ENCODE assay signal across 17 cellular contexts in the genomic region with DNA sequence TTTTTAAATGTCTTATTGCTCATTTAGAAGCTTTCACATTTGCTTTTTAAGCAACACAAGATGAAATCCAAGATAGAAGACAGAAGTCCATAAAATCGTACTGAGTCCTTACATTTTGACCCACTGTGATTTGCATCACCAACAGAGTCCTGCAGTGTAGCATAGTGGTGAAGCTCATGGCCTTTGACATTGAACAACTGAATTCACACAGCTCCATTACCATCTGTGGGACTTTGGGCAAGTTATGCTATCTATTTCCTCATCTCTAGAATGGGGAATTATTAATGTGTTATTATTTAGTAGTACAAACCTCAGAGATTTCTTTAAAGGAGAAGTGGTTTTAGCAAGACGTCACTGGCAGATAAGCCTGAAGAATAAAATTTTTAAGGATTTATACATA. TPM values are rescaled to one million over a fixed set of nuclear protein-coding genes. Genes with fewer than 3 reads are reported as not detected.
DNase-seq lines count a peak whose midpoint lies in the region; ATAC-seq and TF ChIP-seq lines count a peak whose summit lies in the region.
"Had no signal": no experiment of that assay in that cellular context is flagged by ENCODE, and none has a peak within 500 bp of the region (broad histone marks: within the 10 kb centered on the region; RNA-seq: fewer than 3 reads in every experiment).

No MANE protein-coding gene starts in this region.

- no TSS peak for BruUV-seq in Calu3 (replicated peaks; lab: Mats Ljungman, UMichigan)

- no peak for ATAC-seq in activated CD4-positive, alpha-beta T cell treated with anti-CD3 and anti-CD28 coated beads for 36 hours
- no peak for ATAC-seq in activated T-helper 17 cell treated with anti-CD3 and anti-CD28 coated beads, Interleukin-2, amount 50 U/mL, for 72 hours (replicated peaks)
- no peak for ATAC-seq in HG02973 (IDR thresholded peaks at IDR 0.05; ENCODE audit: unreplicated experiment)
- ATAC-seq: left lung had no signal

- H3K9me3 ChIP-seq in mucosa of rectum (ENCODE audit: control insufficient read depth in 2 of 2, low read length in 2 of 2) = no peaks in the 10 kb centered on the region
- H3K9me3 ChIP-seq: left lung had no signal

- TF ChIP-seq POLR2A in erythroblast (IDR thresholded peaks at IDR 0.05; ENCODE audit: low read length) = no peak

- peak overlapping the region; percentile 90 for H3K27ac Mint-ChIP-seq in activated CD4-positive, alpha-beta T cell treated with anti-CD3 and anti-CD28 coated beads for 36 hours
- peak overlapping the region; percentile 53 for H3K27ac Mint-ChIP-seq in Calu3 (ENCODE audit: unreplicated experiment)
- peak overlapping the region; percentile 100 for H3K27ac Mint-ChIP-seq in activated T-helper 17 cell treated with anti-CD3 and anti-CD28 coated beads, Interleukin-2, amount 50 U/mL, for 72 hours

- POLR2A ChIA-PET in activated CD4-positive, alpha-beta T cell treated with anti-CD3 and anti-CD28 coated beads for 36 hours (lab: Charles Lee) = no interaction called here

- no peak for TF ChIP-seq CTCF in Calu3 (IDR thresholded peaks at IDR 0.05; ENCODE audit: unreplicated experiment)

- H3K4me1 ChIP-seq in mucosa of rectum (ENCODE audit: control insufficient read depth in 2 of 2, insufficient read depth in 2 of 2, low read length in 2 of 2) = peaks cover 33 to 51% of the 10 kb centered on the region in 2 donors

- no peak overlapping the region for H3K4me3 Mint-ChIP-seq in activated CD4-positive, alpha-beta T cell treated with anti-CD3 and anti-CD28 coated beads for 36 hours
- H3K4me3 Mint-ChIP-seq in Calu3 (ENCODE audit: low read depth, unreplicated experiment) = no peak overlapping the region
- H3K4me3 Mint-ChIP-seq in activated T-helper 17 cell treated with anti-CD3 and anti-CD28 coated beads, Interleukin-2, amount 50 U/mL, for 72 hours = peak overlapping the region; percentile 90
- H3K4me3 Mint-ChIP-seq: nephron had no signal

- peaks cover 81% of the 10 kb centered on the region for H3K4me1 Mint-ChIP-seq in activated CD4-positive, alpha-beta T cell treated with anti-CD3 and anti-CD28 coated beads for 36 hours
- peaks cover 20% of the 10 kb centered on the region for H3K4me1 Mint-ChIP-seq in Calu3 (ENCODE audit: low read depth, unreplicated experiment)
- H3K4me1 Mint-ChIP-seq in activated T-helper 17 cell treated with anti-CD3 and anti-CD28 coated beads, Interleukin-2, amount 50 U/mL, for 72 hours = peaks cover 39% of the 10 kb centered on the region

- no peak for DNase-seq in activated CD4-positive, alpha-beta T cell treated with anti-CD3 and anti-CD28 coated beads for 36 hours
- no peak for DNase-seq in activated CD4-positive, alpha-beta T cell treated with anti-CD3 and anti-CD28 coated beads, Interleukin-2, amount 50 U/mL, for 1 hour
- DNase-seq in Calu3 (no peak), NCI-H82 treated with DMSO at 0.1 percent for 48 hours (lab: John Stamatoyannopoulos, UW; ENCODE audit: unreplicated experiment) (no peak), erythroblast (lab: John Stamatoyannopoulos, UW) (no peak)
- DNase-seq: activated CD4-positive, CD25-positive, alpha-beta regulatory T cell; left lung; NCI-H1048; NCI-H2227 treated with DMSO at 0.1 percent for 48 hours; PC-9; retina; stimulated activated CD4-positive, alpha-beta T cell treated with anti-CD3 and anti-CD28 coated beads, Interleukin-1b, Interleukin-23, amount 100 ng/mL, for 48 hours had no signal

- no peak overlapping the region for H3K4me3 ChIP-seq in mucosa of rectum (ENCODE audit: low read length in 2 of 2)
- H3K4me3 ChIP-seq: left lung, PC-9 had no signal

- peaks cover under 1% of the 10 kb centered on the region for H3K9me3 Mint-ChIP-seq in activated CD4-positive, alpha-beta T cell treated with anti-CD3 and anti-CD28 coated beads for 36 hours (ENCODE audit: low read depth)
- H3K9me3 Mint-ChIP-seq in Calu3 (ENCODE audit: low read depth, unreplicated experiment) = no peaks in the 10 kb centered on the region
- no peaks in the 10 kb centered on the region for H3K9me3 Mint-ChIP-seq in activated T-helper 17 cell treated with anti-CD3 and anti-CD28 coated beads, Interleukin-2, amount 50 U/mL, for 72 hours

- CTCF ChIA-PET in activated CD4-positive, alpha-beta T cell treated with anti-CD3 and anti-CD28 coated beads for 36 hours (lab: Charles Lee) = interaction anchor here (0.8 to 1.8 kb wide), 5 partner anchors 10 to 138 kb away, joined by 3 to 4 read pairs (median 3); no protein-coding TSS in a partner anchor
- CTCF ChIA-PET in Calu3 (lab: Charles Lee) = interaction anchor here (1.0 to 1.3 kb wide), 2 partner anchors 12 to 17 kb away, joined by 4 to 5 read pairs; no protein-coding TSS in a partner anchor

- intact Hi-C loops in activated CD4-positive, alpha-beta T cell treated with anti-CD3 and anti-CD28 coated beads for 36 hours (cut with DNase I, micrococcal nuclease) = loop anchor here (5.0 to 10.0 kb wide), 5 partner anchors 135 to 1012 kb away; a partner anchor contains a TSS
- intact Hi-C loops in Calu3 (cut with micrococcal nuclease; ENCODE audit: unreplicated experiment) = no loop called here

- peaks cover 9% of the 10 kb centered on the region for H3K36me3 Mint-ChIP-seq in activated CD4-positive, alpha-beta T cell treated with anti-CD3 and anti-CD28 coated beads for 36 hours (ENCODE audit: low read depth)
- peaks cover 13% of the 10 kb centered on the region for H3K36me3 Mint-ChIP-seq in Calu3 (ENCODE audit: insufficient read depth, unreplicated experiment)
- peaks cover 31% of the 10 kb centered on the region for H3K36me3 Mint-ChIP-seq in activated T-helper 17 cell treated with anti-CD3 and anti-CD28 coated beads, Interleukin-2, amount 50 U/mL, for 72 hours (ENCODE audit: low read depth)
- H3K36me3 Mint-ChIP-seq: IgD-negative memory B cell had no signal

- H3K9ac ChIP-seq in mucosa of rectum (ENCODE audit: low read depth in 1 of 2, low read length in 2 of 2) = peak overlapping the region in 1 of 2 donors; percentile 39

- no peaks in the 10 kb centered on the region for H3K27me3 Mint-ChIP-seq in activated CD4-positive, alpha-beta T cell treated with anti-CD3 and anti-CD28 coated beads for 36 hours
- no peaks in the 10 kb centered on the region for H3K27me3 Mint-ChIP-seq in Calu3 (ENCODE audit: unreplicated experiment)
- no peaks in the 10 kb centered on the region for H3K27me3 Mint-ChIP-seq in activated T-helper 17 cell treated with anti-CD3 and anti-CD28 coated beads, Interleukin-2, amount 50 U/mL, for 72 hours

- no peaks in the 10 kb centered on the region for H3K36me3 ChIP-seq in mucosa of rectum (ENCODE audit: control insufficient read depth in 2 of 2, insufficient read depth in 2 of 2, low read length in 2 of 2)
- H3K36me3 ChIP-seq: left lung had no signal

- H3K27ac ChIP-seq in mucosa of rectum (ENCODE audit: low read depth in 2 of 2, low read length in 2 of 2) = peak overlapping the region; percentile 82 to 87
- H3K27ac ChIP-seq: PC-9 had no signal

- no peaks in the 10 kb centered on the region for H3K27me3 ChIP-seq in mucosa of rectum (ENCODE audit: control insufficient read depth in 2 of 2, insufficient read depth in 2 of 2, low read length in 2 of 2)
- H3K27me3 ChIP-seq: left lung had no signal

RNA-seq across cellular contexts. Expression of a gene that starts 10.7 kb away (rescaled TPM):
- total RNA-seq in activated CD4-positive, alpha-beta T cell treated with anti-CD3 and anti-CD28 coated beads for 36 hours = 10 to 100 TPM; 10.5 to 12.2 TPM
- total RNA-seq in Calu3 (2022) = 6.8 and 7.6 TPM in 2 replicates
- 10 to 100 TPM; 43.5 to 69.7 TPM for total RNA-seq in activated T-helper 17 cell treated with anti-CD3 and anti-CD28 coated beads, Interleukin-2, amount 50 U/mL, for 72 hours
